ENCODE assay signal across 9 cellular contexts in the genomic region with DNA sequence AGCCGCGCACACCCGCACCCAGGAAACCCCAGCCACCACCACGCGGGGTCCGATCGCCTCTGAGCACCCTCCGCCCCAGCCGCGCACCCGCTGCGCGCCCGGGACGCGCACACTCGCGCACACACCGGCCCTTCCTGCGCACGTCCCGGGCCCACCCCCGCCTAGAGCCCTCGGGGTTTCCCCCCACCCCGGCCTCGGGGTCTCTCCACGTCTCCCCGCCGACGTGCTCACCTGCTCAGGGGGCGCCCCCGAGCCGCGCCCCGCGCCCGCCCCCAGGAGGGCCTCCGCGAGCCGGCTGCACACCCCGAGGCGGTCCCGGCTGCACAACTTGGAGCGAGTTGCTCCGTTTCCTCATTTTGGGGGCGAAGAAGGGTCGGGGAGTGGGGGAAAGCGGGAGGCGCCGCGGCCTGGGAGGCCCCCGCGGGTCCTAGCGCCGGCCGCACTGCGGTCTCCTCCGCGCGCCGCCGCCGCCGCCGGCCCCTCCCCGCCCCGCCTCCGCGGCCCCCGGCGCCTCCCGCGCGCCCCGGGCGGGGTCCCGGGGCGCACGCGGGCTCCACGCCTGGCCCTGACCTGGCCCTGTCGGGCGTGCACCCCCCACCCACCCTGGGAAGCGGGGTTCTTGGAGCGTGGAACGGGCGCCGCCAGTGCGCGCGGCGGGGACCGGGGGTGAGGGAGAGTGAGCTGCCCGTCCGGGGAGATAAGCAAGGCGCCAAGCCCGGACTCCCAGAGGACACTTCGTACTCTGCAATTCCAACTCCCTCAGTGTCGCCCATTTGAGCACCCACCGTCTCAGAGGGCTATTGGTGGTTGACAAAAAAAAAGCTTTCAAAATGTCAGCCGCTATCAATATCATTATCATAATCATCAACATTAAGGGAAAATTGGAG. TPM values are rescaled to one million over a fixed set of nuclear protein-coding genes. Genes with fewer than 3 reads are reported as not detected.
A peak's percentile ranks its signal among the peaks of the same experiment; 100 is the strongest.
DNase-seq lines count a peak whose midpoint lies in the region; ATAC-seq lines count a peak whose summit lies in the region.
"Had no signal": no experiment of that assay in that cellular context is flagged by ENCODE, and none has a peak within 500 bp of the region (broad histone marks: within the 10 kb centered on the region; RNA-seq: fewer than 3 reads in every experiment).

A gene with protein sequence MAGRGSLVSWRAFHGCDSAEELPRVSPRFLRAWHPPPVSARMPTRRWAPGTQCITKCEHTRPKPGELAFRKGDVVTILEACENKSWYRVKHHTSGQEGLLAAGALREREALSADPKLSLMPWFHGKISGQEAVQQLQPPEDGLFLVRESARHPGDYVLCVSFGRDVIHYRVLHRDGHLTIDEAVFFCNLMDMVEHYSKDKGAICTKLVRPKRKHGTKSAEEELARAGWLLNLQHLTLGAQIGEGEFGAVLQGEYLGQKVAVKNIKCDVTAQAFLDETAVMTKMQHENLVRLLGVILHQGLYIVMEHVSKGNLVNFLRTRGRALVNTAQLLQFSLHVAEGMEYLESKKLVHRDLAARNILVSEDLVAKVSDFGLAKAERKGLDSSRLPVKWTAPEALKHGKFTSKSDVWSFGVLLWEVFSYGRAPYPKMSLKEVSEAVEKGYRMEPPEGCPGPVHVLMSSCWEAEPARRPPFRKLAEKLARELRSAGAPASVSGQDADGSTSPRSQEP (minus strand): TSS at position 444 of the 887 bp plus-strand sequence. CDS start 1,246 bp downstream, outside the sequence.

- no peak within 1 kb of the TSS for H3K27ac ChIP-seq in mesodermal cell (ENCODE audit: low read depth, low read length, severe bottlenecking)

- ATAC-seq in HG02840 (IDR thresholded peaks at IDR 0.05; ENCODE audit: low FRiP score, unreplicated experiment) (no peak), GM21515 (IDR thresholded peaks at IDR 0.05; ENCODE audit: unreplicated experiment) (no peak), GM21360 (IDR thresholded peaks at IDR 0.05; ENCODE audit: unreplicated experiment) (no peak)

- peak within 1 kb of the TSS; percentile 38 for H3K4me3 ChIP-seq in mesodermal cell (ENCODE audit: extremely low read depth, insufficient read depth, low read length, poor library complexity, severe bottlenecking)

- peak; percentile 41 for DNase-seq in stimulated activated CD4-positive, alpha-beta T cell treated with anti-CD3 and anti-CD28 coated beads, Interleukin-12 subunit alpha, Interleukin-12 subunit beta, amount 100 ng/mL, for 4 hours
- DNase-seq in stimulated activated CD4-positive, alpha-beta T cell treated with anti-CD3 and anti-CD28 coated beads, Interleukin-4, amount 100 ng/mL, for 24 hours = no peak
- DNase-seq in activated T-cell treated with anti-CD3 and anti-CD28 coated beads, Interleukin-2, amount 50 U/mL, for 48 hours = peak; percentile 55 to 62
- no peak for DNase-seq in NK-92 (lab: John Stamatoyannopoulos, UW; ENCODE audit: unreplicated experiment)

- WGBS in mesodermal cell (ENCODE audit: insufficient coverage in 2 of 2), 2 experiments = 9 to 16% methylated on average over 44 to 66 of the region's 101 CpGs

- no peaks in the 10 kb centered on the region for H3K36me3 ChIP-seq in mesodermal cell (ENCODE audit: control insufficient read depth, insufficient read depth, low read length)

- H3K4me1 ChIP-seq in mesodermal cell (ENCODE audit: control insufficient read depth, insufficient read depth, low read length, poor library complexity, severe bottlenecking) = peaks cover 3% of the 10 kb centered on the region

- peaks cover 15% of the 10 kb centered on the region for H3K9me3 ChIP-seq in mesodermal cell (ENCODE audit: control insufficient read depth, low read length)

RNA-seq across cellular contexts. Expression of the gene that starts here (rescaled TPM):
- not detected for polyA plus RNA-seq in mesodermal cell (2013, experiment 1 of 2)
- not detected for polyA plus RNA-seq in mesodermal cell (2013, experiment 2 of 2)
- polyA plus RNA-seq: fibroblast of lung had no signal

Comparison
In these comparisons a context has a peak if more than half of its experiments do, and no peak if none do; other contexts are left out.
1. DNase-seq: peak in stimulated activated CD4-positive, alpha-beta T cell treated with anti-CD3 and anti-CD28 coated beads, Interleukin-12 subunit alpha, Interleukin-12 subunit beta, amount 100 ng/mL, for 4 hours (single experiment) and activated T-cell treated with anti-CD3 and anti-CD28 coated beads, Interleukin-2, amount 50 U/mL, for 48 hours (2 of 2); none in stimulated activated CD4-positive, alpha-beta T cell treated with anti-CD3 and anti-CD28 coated beads, Interleukin-4, amount 100 ng/mL, for 24 hours (single experiment) and NK-92 (single experiment).